In genomic region chr6:119678961-119679360, GRCh38 we compare ENCODE assay signal across 8 cellular contexts.
"Had no signal": no experiment of that assay in that cellular context is flagged by ENCODE, and none has a peak within 500 bp of the region (broad histone marks: within the 10 kb centered on the region; RNA-seq: fewer than 3 reads in every experiment).

No MANE protein-coding gene starts in this region.

- H3K27ac ChIP-seq: GM23248 had no signal

- DNase-seq: GM23248, GOT3, H7, H9, HCEC 1CT, HFFc6 had no signal

- H3K4me3 ChIP-seq: GM23248, GM23338, HAP-1 had no signal

- H3K36me3 ChIP-seq: HAP-1 had no signal

- H3K9me3 ChIP-seq: HAP-1 had no signal

- H3K4me1 ChIP-seq: HAP-1 had no signal
